Comparison of ENCODE assay signal across 25 cellular contexts in genomic region chr5:7615566-7616061, GRCh38.
"Had no signal": no experiment of that assay in that cellular context is flagged by ENCODE, and none has a peak within 500 bp of the region (broad histone marks: within the 10 kb centered on the region; RNA-seq: fewer than 3 reads in every experiment).

No MANE protein-coding gene starts in this region.

- H3K9me3 ChIP-seq: adrenal gland, colonic mucosa, lower lobe of right lung, right atrium auricular region, tibial nerve had no signal

- DNase-seq: activated B cell treated with CpG ODN at 0.5 μM for 24 hours; activated CD4-positive, alpha-beta T cell treated with anti-CD3 and anti-CD28 coated beads for 36 hours; activated CD4-positive, alpha-beta T cell treated with anti-CD3 and anti-CD28 coated beads, Interleukin-2, amount 50 U/mL, for 4 hours; activated CD8-positive, alpha-beta memory T cell treated with anti-CD3 and anti-CD28 coated beads for 24 hours; activated effector memory CD4-positive, alpha-beta T cell treated with anti-CD3 and anti-CD28 coated beads, Interleukin-2, amount 50 U/mL, for 16 hours; activated naive CD4-positive, alpha-beta T cell treated with anti-CD3 and anti-CD28 coated beads for 36 hours; activated naive CD8-positive, alpha-beta T cell treated with anti-CD3 and anti-CD28 coated beads for 36 hours; adrenal gland; aorta; colonic mucosa; effector CD8-positive, alpha-beta T cell; head of caudate nucleus; hippocampal formation; lower lobe of right lung; mesenchymal stem cell; natural killer cell; occipital lobe; stimulated activated CD4-positive, alpha-beta T cell treated with anti-CD3 and anti-CD28 coated beads, Interleukin-15, amount 100 ng/mL, for 24 hours; stimulated activated CD4-positive, alpha-beta T cell treated with anti-CD3 and anti-CD28 coated beads, Interleukin-2, amount 100 ng/mL, for 24 hours; stimulated activated naive CD4-positive, alpha-beta T cell treated with Interleukin-2 at 50 U/mL for 16 hours; T-helper 1 cell had no signal

- H3K36me3 ChIP-seq: adrenal gland, colonic mucosa, lower lobe of right lung, neural progenitor cell, right atrium auricular region, tibial nerve had no signal

- H2AFZ ChIP-seq: neural progenitor cell had no signal

- H3K27me3 ChIP-seq: adrenal gland, colonic mucosa, right atrium auricular region, tibial nerve had no signal

- H3K4me3 ChIP-seq: adrenal gland, colonic mucosa, lower lobe of right lung, neural progenitor cell, right atrium auricular region, tibial nerve had no signal

- H3K4me2 ChIP-seq: neural progenitor cell had no signal

- ATAC-seq: activated CD4-positive, alpha-beta T cell treated with anti-CD3 and anti-CD28 coated beads for 36 hours; left lobe of liver; lower lobe of right lung; natural killer cell had no signal

- H3K4me1 ChIP-seq: adrenal gland, colonic mucosa, lower lobe of right lung, neural progenitor cell, right atrium auricular region, tibial nerve had no signal

- H3K9ac ChIP-seq: neural progenitor cell had no signal

- H3K27ac ChIP-seq: adrenal gland, colonic mucosa, lower lobe of right lung, neural progenitor cell, right atrium auricular region, tibial nerve had no signal
